1 cellular context compared by ENCODE assay signal in the genomic region with DNA sequence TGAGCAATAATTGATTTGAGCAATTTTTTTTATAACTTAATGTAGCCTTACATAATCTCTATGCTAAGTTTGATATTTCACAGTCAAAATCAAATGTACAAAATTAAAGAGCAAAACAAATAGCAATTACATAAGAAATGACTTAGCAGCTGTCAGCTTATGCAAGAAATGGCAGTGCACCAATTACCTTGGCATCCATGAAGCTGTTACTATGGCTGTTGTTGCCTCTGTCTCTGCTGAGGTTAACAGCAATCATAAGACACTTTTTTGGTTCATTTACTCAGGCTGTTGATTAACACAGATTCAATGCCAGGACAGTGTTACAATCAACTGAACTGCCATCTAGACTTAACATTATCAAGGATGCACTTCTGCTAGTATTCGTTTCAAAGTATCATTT.
TF ChIP-seq lines count a peak whose summit lies in the region.

No MANE protein-coding gene starts in this region.

TF ChIP-seq in HepG2, 621 proteins besides CTCF, POLR2A, EP300 and RAD21 (continued from another document):
- no peak for TF ChIP-seq ATF7 (IDR thresholded peaks at IDR 0.05)
- no peak for TF ChIP-seq ATF7 (CRISPR knock-in tag; IDR thresholded peaks at IDR 0.05)
- no peak for TF ChIP-seq SP2 (CRISPR knock-in tag; IDR thresholded peaks at IDR 0.05)
- no peak for TF ChIP-seq IKZF4 (CRISPR knock-in tag; IDR thresholded peaks at IDR 0.05; ENCODE audit: borderline replicate concordance, low read depth, not compliant biosample characterization)
- TF ChIP-seq, protein P1, sequence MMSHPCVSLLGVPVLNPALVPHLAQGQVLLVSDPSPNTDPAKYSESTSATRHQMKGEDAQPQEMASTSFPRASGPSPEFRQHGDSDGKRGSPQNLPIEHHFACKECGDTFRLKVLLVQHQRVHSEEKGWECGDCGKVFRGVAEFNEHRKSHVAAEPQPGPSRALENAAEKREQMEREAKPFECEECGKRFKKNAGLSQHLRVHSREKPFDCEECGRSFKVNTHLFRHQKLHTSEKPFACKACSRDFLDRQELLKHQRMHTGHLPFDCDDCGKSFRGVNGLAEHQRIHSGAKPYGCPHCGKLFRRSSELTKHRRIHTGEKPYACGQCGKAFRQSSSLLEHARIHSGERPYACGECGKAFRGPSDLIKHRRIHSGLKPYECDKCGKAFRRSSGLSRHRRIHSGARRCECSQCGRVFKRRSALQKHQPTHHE (CRISPR knock-in tag; IDR thresholded peaks at IDR 0.05; ENCODE audit: borderline replicate concordance) = no peak
- TF ChIP-seq RORA (CRISPR knock-in tag; IDR thresholded peaks at IDR 0.05) = no peak
- TF ChIP-seq, protein P2, sequence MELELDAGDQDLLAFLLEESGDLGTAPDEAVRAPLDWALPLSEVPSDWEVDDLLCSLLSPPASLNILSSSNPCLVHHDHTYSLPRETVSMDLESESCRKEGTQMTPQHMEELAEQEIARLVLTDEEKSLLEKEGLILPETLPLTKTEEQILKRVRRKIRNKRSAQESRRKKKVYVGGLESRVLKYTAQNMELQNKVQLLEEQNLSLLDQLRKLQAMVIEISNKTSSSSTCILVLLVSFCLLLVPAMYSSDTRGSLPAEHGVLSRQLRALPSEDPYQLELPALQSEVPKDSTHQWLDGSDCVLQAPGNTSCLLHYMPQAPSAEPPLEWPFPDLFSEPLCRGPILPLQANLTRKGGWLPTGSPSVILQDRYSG (CRISPR knock-in tag; IDR thresholded peaks at IDR 0.05) = no peak
